Comparison of ENCODE assay signal across 19 cellular contexts in the genomic region with DNA sequence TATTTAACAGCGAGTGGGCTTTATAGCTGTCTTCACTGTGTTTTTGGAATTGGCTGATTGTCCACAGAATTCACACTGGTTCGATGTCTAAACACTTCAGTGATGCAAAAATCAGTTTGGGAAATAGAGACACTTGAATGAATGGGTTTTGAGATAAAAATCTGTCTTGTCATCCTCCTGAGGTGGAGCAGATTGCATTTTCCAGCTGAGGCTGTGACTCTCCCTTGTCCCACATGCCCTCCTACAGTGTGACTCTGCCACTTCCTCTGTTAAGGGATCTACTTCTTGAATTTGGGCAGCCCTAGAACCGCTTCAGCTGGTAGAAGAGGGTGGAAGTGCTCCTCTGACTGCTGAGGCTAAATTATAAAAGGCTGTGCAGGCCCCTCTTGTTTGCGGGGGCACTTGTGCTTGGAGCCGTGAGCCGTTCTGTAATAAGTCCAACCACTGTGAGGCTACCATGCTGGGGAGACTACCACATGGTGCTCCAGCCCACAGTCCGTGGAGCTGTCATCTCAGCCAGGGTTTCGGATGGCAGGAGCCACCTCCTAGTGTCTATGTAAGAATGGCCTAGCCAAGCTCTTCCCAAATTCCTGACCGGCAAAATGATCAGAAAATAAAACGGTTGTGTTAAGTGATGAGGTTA.
DNase-seq lines count a peak whose midpoint lies in the region; ATAC-seq, FAIRE-seq and TF ChIP-seq lines count a peak whose summit lies in the region.
"Had no signal": no experiment of that assay in that cellular context is flagged by ENCODE, and none has a peak within 500 bp of the region (broad histone marks: within the 10 kb centered on the region; RNA-seq: fewer than 3 reads in every experiment).

No MANE protein-coding gene starts in this region.

- no TSS peak for BruUV-seq in K562 (replicated peaks; lab: Mats Ljungman, UMichigan)

- TF ChIP-seq POLR2A in K562 (conservative IDR thresholded peaks at IDR 0.05) (no peak), suprapubic skin (IDR thresholded peaks at IDR 0.05) (no peak)

- DNase-seq in ELF-1 (ENCODE audit: low read depth, low spot score) = peak; percentile 19
- DNase-seq in NOMO-1 (lab: John Stamatoyannopoulos, UW; ENCODE audit: unreplicated experiment in 2 of 2) = peak; percentile 82 to 84
- peak in 3 of 4 experiments; percentile 14 to 53 (median 36) for DNase-seq in K562 (ENCODE audit: extremely low read depth in 1 of 4, low spot score in 3 of 4)
- DNase-seq in nephron progenitor cell = no peak
- DNase-seq in OCI-M2 (lab: John Stamatoyannopoulos, UW; ENCODE audit: unreplicated experiment) = no peak
- DNase-seq in NK-92 (lab: John Stamatoyannopoulos, UW; ENCODE audit: unreplicated experiment) = no peak
- DNase-seq in suprapubic skin (ENCODE audit: low spot score in 2 of 2) = no peak
- DNase-seq: activated B cell treated with CpG ODN at 0.5 μM for 24 hours; activated naive CD4-positive, alpha-beta T cell treated with anti-CD3 and anti-CD28 coated beads for 36 hours; brain microvascular endothelial cell; DMS79 treated with DMSO at 0.1 percent for 48 hours; NCI-H1436; NCI-H69; SJCRH30 had no signal

- no peaks in the 10 kb centered on the region for H3K9me1 ChIP-seq in K562 (ENCODE audit: control insufficient read depth, insufficient read depth, low read length)

- no peak overlapping the region for H3K9ac ChIP-seq in K562 (ENCODE audit: insufficient read depth in 1 of 2, low read depth in 2 of 2, low read length in 2 of 2)

- ATAC-seq in K562 (peak; percentile 81), HG03280 (IDR thresholded peaks at IDR 0.05; ENCODE audit: unreplicated experiment) (no peak)
- ATAC-seq: GM12878 had no signal

- H3K36me3 Mint-ChIP-seq in nephron progenitor cell (ENCODE audit: low read depth) = no peaks in the 10 kb centered on the region

- H3K27me3 ChIP-seq in K562 (ENCODE audit: control insufficient read depth in 2 of 2, insufficient read depth in 2 of 2, low read length in 2 of 2) = no peaks in the 10 kb centered on the region
- no peaks in the 10 kb centered on the region for H3K27me3 ChIP-seq in suprapubic skin
- H3K27me3 ChIP-seq: brain microvascular endothelial cell, SJCRH30, tibial nerve had no signal

- in situ Hi-C loops in K562 (cut with MboI) = no loop called here

- H4K20me1 ChIP-seq in K562 (replicated peaks; ENCODE audit: control insufficient read depth, insufficient read depth, low read length) = peaks cover 16% of the 10 kb centered on the region; the same call in 1 of the 2 replicates

- no peaks in the 10 kb centered on the region for H3K79me2 ChIP-seq in K562 (ENCODE audit: control insufficient read depth, insufficient read depth, low read length)

- CTCF ChIA-PET in K562 (lab: Yijun Ruan, JAX; ENCODE audit: low intra/inter-chr PET ratio) = no interaction called here

- peak overlapping the region; percentile 16 for H3K27ac Mint-ChIP-seq in nephron progenitor cell
- H3K27ac Mint-ChIP-seq: activated B cell treated with CpG ODN at 0.5 μM for 24 hours; activated naive CD4-positive, alpha-beta T cell treated with anti-CD3 and anti-CD28 coated beads for 36 hours; progenitor cell of endocrine pancreas had no signal

- no peak overlapping the region for H2AFZ ChIP-seq in K562 (ENCODE audit: low read depth, low read length)

- H3K36me3 ChIP-seq in K562 (ENCODE audit: control insufficient read depth, insufficient read depth, low read length) = no peaks in the 10 kb centered on the region
- no peaks in the 10 kb centered on the region for H3K36me3 ChIP-seq in suprapubic skin
- H3K36me3 ChIP-seq: brain microvascular endothelial cell, SJCRH30, tibial nerve had no signal

- peak; percentile 76 for FAIRE-seq in K562 (lab: Jason Lieb, UNC)
- FAIRE-seq: frontal cortex, GM12878 had no signal

- peak; percentile 62 for TF ChIP-seq EP300 in K562 (IDR thresholded peaks at IDR 0.05; ENCODE audit: low read length)
- TF ChIP-seq EP300 in suprapubic skin (IDR thresholded peaks at IDR 0.05) = no peak

- peaks cover 11 to 22% of the 10 kb centered on the region in 2 experiments; a peak in 4 of 5 replicates for H3K4me1 ChIP-seq in K562 (replicated peaks in 1 of 2; ENCODE audit: control insufficient read depth in 2 of 2, insufficient read depth in 2 of 2, low read length in 2 of 2)
- peaks cover 10% of the 10 kb centered on the region for H3K4me1 ChIP-seq in suprapubic skin

- no peak overlapping the region for H3K4me2 ChIP-seq in K562 (ENCODE audit: insufficient read depth, low read length)

- intact Hi-C loops in K562 (cut with micrococcal nuclease) = no loop called here

- H3K9me3 Mint-ChIP-seq in nephron progenitor cell = no peaks in the 10 kb centered on the region
- H3K9me3 Mint-ChIP-seq: activated B cell treated with CpG ODN at 0.5 μM for 24 hours; activated naive CD4-positive, alpha-beta T cell treated with anti-CD3 and anti-CD28 coated beads for 36 hours had no signal

- no peak overlapping the region for H3K4me3 Mint-ChIP-seq in nephron progenitor cell
- H3K4me3 Mint-ChIP-seq: activated B cell treated with CpG ODN at 0.5 μM for 24 hours; activated naive CD4-positive, alpha-beta T cell treated with anti-CD3 and anti-CD28 coated beads for 36 hours had no signal

- TF ChIP-seq RAD21 in K562 (CRISPR knock-in tag; conservative IDR thresholded peaks at IDR 0.05 in 1 of 2, IDR thresholded peaks at IDR 0.05 in 1 of 2) = no peak

- H3K4me3 ChIP-seq in K562 = no peak overlapping the region
- no peak overlapping the region for H3K4me3 ChIP-seq in suprapubic skin
- H3K4me3 ChIP-seq: GM12878, SJCRH30, tibial nerve had no signal

- H3K27ac ChIP-seq in K562 (ENCODE audit: extremely low read depth, low read depth, low read length) (no peak overlapping the region), suprapubic skin (no peak overlapping the region)
- H3K27ac ChIP-seq: brain microvascular endothelial cell, SJCRH30 had no signal

- H3K27me3 Mint-ChIP-seq in nephron progenitor cell (ENCODE audit: low read depth, poor library complexity) = no peaks in the 10 kb centered on the region
- H3K27me3 Mint-ChIP-seq: activated B cell treated with CpG ODN at 0.5 μM for 24 hours, progenitor cell of endocrine pancreas had no signal

- TF ChIP-seq CTCF in K562 (IDR thresholded peaks at IDR 0.05 in 2 of 3, conservative IDR thresholded peaks at IDR 0.05 in 1 of 3; ENCODE audit: insufficient read depth in 2 of 3, low read depth in 1 of 3, low read length in 3 of 3) (no peak), nephron progenitor cell (IDR thresholded peaks at IDR 0.05) (no peak), suprapubic skin (IDR thresholded peaks at IDR 0.05) (no peak)

- H3K4me1 Mint-ChIP-seq in nephron progenitor cell = peaks cover 14% of the 10 kb centered on the region

- H3K9me3 ChIP-seq in K562 (replicated peaks; ENCODE audit: control insufficient read depth, insufficient read depth, low read depth, low read length) (no peaks in the 10 kb centered on the region), suprapubic skin (no peaks in the 10 kb centered on the region)
- H3K9me3 ChIP-seq: SJCRH30, tibial nerve had no signal

- WGBS in K562 (ENCODE audit: insufficient coverage, low coverage, missing lambda C conversion rate) = 41% methylated on average over 8 of the region's 10 CpGs
- 90% methylated on average over 10 of the region's 10 CpGs for WGBS in suprapubic skin

- POLR2A ChIA-PET in K562 (lab: Yijun Ruan, JAX) = interaction anchor here (0.6 kb wide), 1 partner anchor 142 kb away, joined by 3 read pairs; no protein-coding TSS in a partner anchor

TF ChIP-seq in K562, 482 proteins besides CTCF, POLR2A, EP300 and RAD21 (continues in another document):
- 0 out of 2 replicates have a peak, but pooled peaks have one; percentile 31 for TF ChIP-seq ZNF41 (CRISPR knock-in tag; conservative IDR thresholded peaks at IDR 0.05)

Comparison
In these comparisons a context has a peak if more than half of its experiments do, and no peak if none do; other contexts are left out.
1. DNase-seq: peak in ELF-1 (single experiment), NOMO-1 (2 of 2) and K562 (3 of 4); none in nephron progenitor cell (single experiment), OCI-M2 (single experiment), NK-92 (single experiment) and suprapubic skin (0 of 2).